In the genomic region with DNA sequence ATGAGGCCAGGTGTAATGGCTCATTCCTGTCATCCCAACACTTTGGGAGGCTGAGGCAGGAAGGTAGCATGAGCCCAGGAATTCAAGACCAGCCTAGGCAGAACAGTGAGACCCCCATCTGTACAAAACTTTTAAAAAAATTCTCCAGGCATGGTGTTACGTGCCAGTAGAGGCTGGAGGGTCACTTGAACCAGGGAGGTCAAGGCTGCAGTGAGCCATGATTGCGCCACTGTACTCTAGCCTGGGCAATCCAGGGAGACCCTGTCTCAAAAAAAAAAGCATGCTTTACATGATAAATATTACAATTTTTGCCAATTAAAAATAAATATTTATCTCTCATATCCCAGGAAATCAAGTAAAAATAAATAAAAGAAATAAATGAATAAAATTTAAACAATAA, we compare ENCODE assay signal across 6 cellular contexts.
"Had no signal": no experiment of that assay in that cellular context is flagged by ENCODE, and none has a peak within 500 bp of the region (broad histone marks: within the 10 kb centered on the region; RNA-seq: fewer than 3 reads in every experiment).

No MANE protein-coding gene starts in this region.

- FAIRE-seq: H54 had no signal

- DNase-seq: GOT3, H9 had no signal

- H3K27ac ChIP-seq: GM23248 had no signal

- H3K36me3 ChIP-seq: HAP-1 had no signal

- H3K4me2 ChIP-seq: GM23338 had no signal

- H2AFZ ChIP-seq: GM23248, GM23338 had no signal

- H3K9me3 ChIP-seq: HAP-1 had no signal

- H3K4me3 ChIP-seq: GM23248, GM23338, HAP-1 had no signal

- H3K9ac ChIP-seq: GM23248 had no signal
